8 cellular contexts compared by ENCODE assay signal in genomic region chr17:19346351-19347255, GRCh38. TPM values are rescaled to one million over a fixed set of nuclear protein-coding genes. Genes with fewer than 3 reads are reported as not detected.
A peak's percentile ranks its signal among the peaks of the same experiment; 100 is the strongest.
DNase-seq lines count a peak whose midpoint lies in the region; ATAC-seq and TF ChIP-seq lines count a peak whose summit lies in the region.

No MANE protein-coding gene starts in this region.

- H3K4me1 Mint-ChIP-seq in CD14-positive monocyte, result no peaks in the 10 kb centered on the region
- no peaks in the 10 kb centered on the region for H3K4me1 Mint-ChIP-seq in T-helper 2 cell treated with Interferon-gamma antibody and Interleukin-4, amounts not matched to agents 5 μg/mL and 100 μg/mL, for 36 hours (ENCODE audit: low read depth)

- H3K27me3 ChIP-seq in duodenal mucosa (ENCODE audit: control insufficient read depth in 1 of 2, insufficient read depth in 2 of 2, low read length in 2 of 2), result no peaks in the 10 kb centered on the region

- DNase-seq in CD14-positive monocyte (ENCODE audit: low spot score) (peak; percentile 23), NCI-H2171 treated with DMSO at 0.1 percent for 48 hours (lab: John Stamatoyannopoulos, UW) (peak; percentile 88), mucosa of gallbladder (ENCODE audit: low spot score) (peak; percentile 47), GF-D8 (lab: John Stamatoyannopoulos, UW) (no peak), NCI-H1417 (lab: John Stamatoyannopoulos, UW) (no peak)
- no peak for DNase-seq in T-helper 2 cell treated with Interferon-gamma antibody and Interleukin-4, amounts not matched to agents 5 μg/mL and 100 μg/mL, for 36 hours (ENCODE audit: low spot score)

- H3K36me3 Mint-ChIP-seq in CD14-positive monocyte, result no peaks in the 10 kb centered on the region
- H3K36me3 Mint-ChIP-seq in T-helper 2 cell treated with Interferon-gamma antibody and Interleukin-4, amounts not matched to agents 5 μg/mL and 100 μg/mL, for 36 hours (ENCODE audit: low read depth), result no peaks in the 10 kb centered on the region

- no peak for ATAC-seq in GM18517 (IDR thresholded peaks at IDR 0.05; ENCODE audit: unreplicated experiment)

- no peaks in the 10 kb centered on the region for H3K9me3 ChIP-seq in duodenal mucosa (ENCODE audit: control insufficient read depth in 1 of 2, low read length in 2 of 2)

- H3K36me3 ChIP-seq in duodenal mucosa (ENCODE audit: control insufficient read depth in 1 of 2, insufficient read depth in 2 of 2, low read length in 2 of 2), result no peaks in the 10 kb centered on the region

- H3K4me1 ChIP-seq in duodenal mucosa (ENCODE audit: control insufficient read depth in 1 of 2, insufficient read depth in 2 of 2, low read length in 2 of 2), result peaks cover 0 to 5% of the 10 kb centered on the region in 2 donors

- no peak overlapping the region for H3K4me3 Mint-ChIP-seq in CD14-positive monocyte
- no peak overlapping the region for H3K4me3 Mint-ChIP-seq in T-helper 2 cell treated with Interferon-gamma antibody and Interleukin-4, amounts not matched to agents 5 μg/mL and 100 μg/mL, for 36 hours

- no peak overlapping the region for H3K27ac Mint-ChIP-seq in CD14-positive monocyte
- H3K27ac Mint-ChIP-seq in T-helper 2 cell treated with Interferon-gamma antibody and Interleukin-4, amounts not matched to agents 5 μg/mL and 100 μg/mL, for 36 hours, result no peak overlapping the region

- no peak overlapping the region for H3K4me3 ChIP-seq in duodenal mucosa (ENCODE audit: low read depth in 1 of 2, low read length in 2 of 2)

- no peaks in the 10 kb centered on the region for H3K9me3 Mint-ChIP-seq in CD14-positive monocyte
- no peaks in the 10 kb centered on the region for H3K9me3 Mint-ChIP-seq in T-helper 2 cell treated with Interferon-gamma antibody and Interleukin-4, amounts not matched to agents 5 μg/mL and 100 μg/mL, for 36 hours

- peaks cover under 1 to 23% (median 14%) of the 10 kb centered on the region in 3 donors for H3K27me3 Mint-ChIP-seq in CD14-positive monocyte (ENCODE audit: low read depth in 3 of 3)
- H3K27me3 Mint-ChIP-seq in T-helper 2 cell treated with Interferon-gamma antibody and Interleukin-4, amounts not matched to agents 5 μg/mL and 100 μg/mL, for 36 hours (ENCODE audit: low read depth), result peaks cover 8% of the 10 kb centered on the region

- no peak for TF ChIP-seq CTCF in CD14-positive monocyte (IDR thresholded peaks at IDR 0.05)

- H3K27ac ChIP-seq in duodenal mucosa (ENCODE audit: low read depth, low read length), result peak overlapping the region; percentile 32

- peak overlapping the region in 1 of 2 donors; percentile 25 for H3K9ac ChIP-seq in duodenal mucosa (ENCODE audit: low read depth in 1 of 2, low read length in 2 of 2)

- intact Hi-C loops in CD14-positive monocyte (cut with micrococcal nuclease), result no loop called here

RNA-seq across cellular contexts. Expression of gene B9D1, which starts 15.9 kb away (rescaled TPM):
- polyA plus RNA-seq in CD14-positive monocyte, result not detected
- total RNA-seq in mucosa of gallbladder, result 25.3 TPM

RNA-seq across cellular contexts. Expression of gene MAPK7, which starts 31.7 kb away (rescaled TPM):
- polyA plus RNA-seq in CD14-positive monocyte, result 1 to 10 TPM; 9.3 to 10.0 TPM
- 23.0 TPM for total RNA-seq in mucosa of gallbladder

RNA-seq across cellular contexts. Expression of gene MFAP4, which starts 40.4 kb away (rescaled TPM):
- under 1 TPM; 0.12 to 0.73 TPM for polyA plus RNA-seq in CD14-positive monocyte
- total RNA-seq in mucosa of gallbladder, result 303 TPM

Comparison
In these comparisons a context has a peak if more than half of its experiments do, and no peak if none do; other contexts are left out.
1. DNase-seq: peak in CD14-positive monocyte (single experiment), NCI-H2171 treated with DMSO at 0.1 percent for 48 hours (single experiment) and mucosa of gallbladder (single experiment); none in GF-D8 (single experiment), T-helper 2 cell treated with Interferon-gamma antibody and Interleukin-4, amounts not matched to agents 5 μg/mL and 100 μg/mL, for 36 hours (single experiment) and NCI-H1417 (0 of 3).